ENCODE assay signal across 20 cellular contexts in the genomic region with DNA sequence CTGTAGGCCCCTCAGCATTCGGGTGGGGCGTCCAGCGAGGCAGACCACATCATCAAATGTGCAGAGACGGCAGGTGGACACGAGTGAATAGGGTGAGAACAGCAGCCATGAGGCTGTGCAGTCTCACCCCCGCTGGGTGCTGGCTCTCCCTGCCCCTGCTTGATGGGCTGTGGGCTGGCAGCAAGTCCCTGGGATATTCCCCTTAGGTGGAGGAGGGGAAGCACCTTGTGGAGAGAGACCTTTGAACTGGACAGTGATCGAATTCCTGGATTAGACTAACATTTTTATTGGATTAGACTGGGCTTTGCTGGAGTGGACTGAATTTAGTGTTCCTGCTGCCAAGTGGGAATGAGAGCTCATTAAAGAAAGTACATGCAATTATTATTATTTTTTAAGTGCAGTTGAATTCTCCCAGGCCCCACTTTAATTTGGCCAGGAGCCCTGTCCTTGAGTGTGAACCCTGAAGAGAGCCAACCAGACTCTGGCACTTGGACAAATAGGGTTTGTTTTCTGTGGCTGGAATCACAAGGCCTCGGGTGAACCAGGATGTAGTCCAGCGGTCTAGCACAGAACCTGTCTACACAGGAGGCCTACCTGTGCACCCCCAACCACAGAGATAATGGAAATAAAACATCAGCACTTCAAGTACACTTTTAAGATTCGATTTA.
A peak's percentile ranks its signal among the peaks of the same experiment; 100 is the strongest.
DNase-seq lines count a peak whose midpoint lies in the region; ATAC-seq, FAIRE-seq and TF ChIP-seq lines count a peak whose summit lies in the region.
"Had no signal": no experiment of that assay in that cellular context is flagged by ENCODE, and none has a peak within 500 bp of the region (broad histone marks: within the 10 kb centered on the region; RNA-seq: fewer than 3 reads in every experiment).

No MANE protein-coding gene starts in this region.

- POLR2A ChIA-PET in HepG2 (lab: Yijun Ruan, JAX), result no interaction called here

- no peaks in the 10 kb centered on the region for H3K9me3 ChIP-seq in liver (ENCODE audit: control insufficient read depth in 4 of 4, low read length in 3 of 4)
- no peaks in the 10 kb centered on the region for H3K9me3 ChIP-seq in HepG2 (ENCODE audit: low read length)
- no peaks in the 10 kb centered on the region for H3K9me3 ChIP-seq in aorta (ENCODE audit: control insufficient read depth, low read length)
- H3K9me3 ChIP-seq: SJCRH30 had no signal

- TF ChIP-seq RAD21 in liver (IDR thresholded peaks at IDR 0.05), result no peak
- no peak for TF ChIP-seq RAD21 in HepG2 (CRISPR knock-in tag; IDR thresholded peaks at IDR 0.05)

- H3K4me1 Mint-ChIP-seq in neural crest cell, result peaks cover 9% of the 10 kb centered on the region

- DNase-seq in HepG2 (ENCODE audit: low spot score), result no peak
- peak; percentile 48 for DNase-seq in Right ventricle myocardium superior
- no peak for DNase-seq in neural crest cell (ENCODE audit: low read depth, low spot score)
- no peak for DNase-seq in aorta
- no peak for DNase-seq in DMS 273 treated with DMSO at 0.1 percent for 48 hours (lab: John Stamatoyannopoulos, UW)
- no peak for DNase-seq in iPS-NIHi7 (ENCODE audit: extremely low spot score)
- no peak for DNase-seq in dorsolateral prefrontal cortex
- DNase-seq: ACHN; activated CD8-positive, alpha-beta T cell treated with anti-CD3 and anti-CD28 coated beads for 36 hours; activated naive CD4-positive, alpha-beta T cell treated with anti-CD3 and anti-CD28 coated beads for 36 hours; activated T-cell treated with anti-CD3 and anti-CD28 coated beads, Interleukin-2, amount 50 U/mL, for 4 hours; IMR-90; MM.1S; NCI-H1694 treated with DMSO at 0.1 percent for 48 hours; NCI-H524 treated with DMSO at 0.1 percent for 48 hours; SJCRH30 had no signal

- peaks cover 3% of the 10 kb centered on the region for H3K27me3 Mint-ChIP-seq in neural crest cell (ENCODE audit: low read depth)
- H3K27me3 Mint-ChIP-seq: activated CD8-positive, alpha-beta T cell treated with anti-CD3 and anti-CD28 coated beads for 36 hours had no signal

- 57% methylated on average over 10 of the region's 10 CpGs for WGBS in liver
- WGBS in HepG2 (ENCODE audit: low lambda C conversion rate), result 5% methylated on average over 10 of the region's 10 CpGs
- 14 to 24% methylated on average over 10 of the region's 10 CpGs for WGBS in aorta, 2 donors

- H3K79me2 ChIP-seq in HepG2 (ENCODE audit: insufficient read depth, low read length), result no peaks in the 10 kb centered on the region

- intact Hi-C loops in HepG2 (cut with micrococcal nuclease; ENCODE audit: unreplicated experiment) (no loop called here), Right ventricle myocardium superior (cut with DNase I) (no loop called here), aorta (cut with DNase I) (no loop called here), dorsolateral prefrontal cortex (cut with DNase I) (no loop called here)

- TF ChIP-seq CTCF in liver (IDR thresholded peaks at IDR 0.05; ENCODE audit: low read depth, low read length, missing input control) (no peak), HepG2 (CRISPR knock-in tag; IDR thresholded peaks at IDR 0.05) (no peak), neural crest cell (conservative IDR thresholded peaks at IDR 0.05) (no peak), dorsolateral prefrontal cortex (IDR thresholded peaks at IDR 0.05 in 54 of 56, conservative IDR thresholded peaks at IDR 0.05 in 2 of 56; ENCODE audit: low read depth in 1 of 56, partially characterized antibody in 56 of 56) (no peak)

- FAIRE-seq in HepG2 (lab: Jason Lieb, UNC), result no peak
- FAIRE-seq: GM12892 had no signal

- no peak overlapping the region for H3K4me3 ChIP-seq in liver (ENCODE audit: low read depth in 1 of 3, low read length in 3 of 3)
- no peak overlapping the region for H3K4me3 ChIP-seq in HepG2 (replicated peaks in 1 of 3; ENCODE audit: insufficient read depth in 1 of 3, low read depth in 2 of 3, low read length in 3 of 3)
- H3K4me3 ChIP-seq in aorta (ENCODE audit: low read length in 2 of 2), result no peak overlapping the region
- no peak overlapping the region for H3K4me3 ChIP-seq in dorsolateral prefrontal cortex
- H3K4me3 ChIP-seq: SJCRH30 had no signal

- ATAC-seq in HepG2, result no peak
- peak; percentile 91 for ATAC-seq in Right ventricle myocardium superior (ENCODE audit: poor library complexity)
- peak; percentile 58 for ATAC-seq in aorta (ENCODE audit: low FRiP score)
- ATAC-seq: activated CD8-positive, alpha-beta T cell treated with anti-CD3 and anti-CD28 coated beads for 36 hours; activated T-cell treated with anti-CD3 and anti-CD28 coated beads, Interleukin-2, amount 50 U/mL, for 4 hours; WTC11 had no signal

- no peaks in the 10 kb centered on the region for H3K36me3 Mint-ChIP-seq in neural crest cell (ENCODE audit: low read depth)
- H3K36me3 Mint-ChIP-seq: WTC11 had no signal

- peaks cover 4 to 20% (median 8%) of the 10 kb centered on the region in 4 donors for H3K4me1 ChIP-seq in liver (ENCODE audit: control insufficient read depth in 4 of 4, insufficient read depth in 4 of 4, low read length in 3 of 4)
- H3K4me1 ChIP-seq in HepG2 (ENCODE audit: insufficient read depth, low read length), result no peaks in the 10 kb centered on the region
- H3K4me1 ChIP-seq in aorta (ENCODE audit: control insufficient read depth in 1 of 2, insufficient read depth in 2 of 2, low read length in 2 of 2), result peaks cover 0 to 3% of the 10 kb centered on the region in 2 donors
- H3K4me1 ChIP-seq: SJCRH30 had no signal

- H3K27me3 ChIP-seq in liver (ENCODE audit: control insufficient read depth in 4 of 4, insufficient read depth in 4 of 4, low read length in 3 of 4), result no peaks in the 10 kb centered on the region
- H3K27me3 ChIP-seq in HepG2 (ENCODE audit: control insufficient read depth in 1 of 2, insufficient read depth in 2 of 2, low read length in 2 of 2), result peaks cover 0 to 4% of the 10 kb centered on the region in 2 experiments; a peak in 1 of 5 replicates
- H3K27me3 ChIP-seq in aorta (ENCODE audit: control insufficient read depth in 1 of 2, insufficient read depth in 2 of 2, low read length in 1 of 2), result no peaks in the 10 kb centered on the region
- no peaks in the 10 kb centered on the region for H3K27me3 ChIP-seq in dorsolateral prefrontal cortex
- H3K27me3 ChIP-seq: SJCRH30 had no signal

- TF ChIP-seq EP300 in HepG2 (IDR thresholded peaks at IDR 0.05; ENCODE audit: low read depth in 2 of 2, low read length in 2 of 2) (no peak), HepG2 (CRISPR knock-in tag; IDR thresholded peaks at IDR 0.05; ENCODE audit: borderline replicate concordance) (no peak)

- peak overlapping the region; percentile 52 for H3K27ac Mint-ChIP-seq in neural crest cell (ENCODE audit: unreplicated experiment)
- H3K27ac Mint-ChIP-seq: activated CD8-positive, alpha-beta T cell treated with anti-CD3 and anti-CD28 coated beads for 36 hours; activated naive CD4-positive, alpha-beta T cell treated with anti-CD3 and anti-CD28 coated beads for 36 hours; WTC11 had no signal

- CTCF ChIA-PET in HepG2 (lab: Yijun Ruan, JAX; ENCODE audit: low intra/inter-chr PET ratio, low total read pairs), result no interaction called here

- peaks cover 4% of the 10 kb centered on the region for H3K9me3 Mint-ChIP-seq in neural crest cell
- H3K9me3 Mint-ChIP-seq: activated CD8-positive, alpha-beta T cell treated with anti-CD3 and anti-CD28 coated beads for 36 hours; activated naive CD4-positive, alpha-beta T cell treated with anti-CD3 and anti-CD28 coated beads for 36 hours; activated T-cell treated with anti-CD3 and anti-CD28 coated beads, Interleukin-2, amount 50 U/mL, for 4 hours; WTC11 had no signal

- H3K4me2 ChIP-seq in HepG2 (ENCODE audit: low read depth, low read length), result no peak overlapping the region

- no peak overlapping the region for H3K9ac ChIP-seq in liver (ENCODE audit: low read depth in 1 of 2, low read length in 2 of 2)
- no peak overlapping the region for H3K9ac ChIP-seq in HepG2 (ENCODE audit: insufficient read depth, low read depth, low read length)

- in situ Hi-C loops in HepG2 (cut with HindIII; ENCODE audit: extremely low pct_ligation_motif_present, low pct_unique_long_range_greater_than_20kb), result no loop called here

- no peak overlapping the region for H3K4me3 Mint-ChIP-seq in neural crest cell
- H3K4me3 Mint-ChIP-seq: activated CD8-positive, alpha-beta T cell treated with anti-CD3 and anti-CD28 coated beads for 36 hours; activated naive CD4-positive, alpha-beta T cell treated with anti-CD3 and anti-CD28 coated beads for 36 hours; activated T-cell treated with anti-CD3 and anti-CD28 coated beads, Interleukin-2, amount 50 U/mL, for 4 hours; WTC11 had no signal

- peaks cover 3% of the 10 kb centered on the region; the same call in 1 of the 2 replicates for H4K20me1 ChIP-seq in HepG2 (ENCODE audit: insufficient read depth, low read length)

- H3K27ac ChIP-seq in liver (ENCODE audit: low read depth in 1 of 2, low read length in 2 of 2) (peak overlapping the region; percentile 49 to 51), HepG2 (ENCODE audit: extremely low read length, insufficient read depth, low read length) (no peak overlapping the region), aorta (ENCODE audit: low read depth in 1 of 2, low read length in 2 of 2) (peak overlapping the region; percentile 25 to 46), dorsolateral prefrontal cortex (no peak overlapping the region)
- H3K27ac ChIP-seq: HL-60, SJCRH30 had no signal

- no peak overlapping the region for H2AFZ ChIP-seq in HepG2 (ENCODE audit: low read length)

- TF ChIP-seq POLR2A in HepG2 (IDR thresholded peaks at IDR 0.05; ENCODE audit: insufficient read depth in 1 of 2, low read depth in 2 of 2, low read length in 2 of 2), result no peak

- BruUV-seq in HepG2 (replicated peaks; lab: Mats Ljungman, UMichigan), result no TSS peak

- no peaks in the 10 kb centered on the region for H3K36me3 ChIP-seq in liver (ENCODE audit: control insufficient read depth in 4 of 4, insufficient read depth in 3 of 4, low read depth in 1 of 4, low read length in 3 of 4)
- H3K36me3 ChIP-seq in HepG2 (replicated peaks in 1 of 2; ENCODE audit: control insufficient read depth in 1 of 2, insufficient read depth in 2 of 2, low read length in 2 of 2), result no peaks in the 10 kb centered on the region
- no peaks in the 10 kb centered on the region for H3K36me3 ChIP-seq in aorta (ENCODE audit: control insufficient read depth in 1 of 2, insufficient read depth in 2 of 2, low read length in 1 of 2)
- H3K36me3 ChIP-seq: SJCRH30 had no signal

TF ChIP-seq in HepG2, 621 proteins besides CTCF, POLR2A, EP300 and RAD21 (continues in another document):
- TF ChIP-seq NFATC3 (CRISPR knock-in tag; IDR thresholded peaks at IDR 0.05), result no peak
- TF ChIP-seq LCORL (IDR thresholded peaks at IDR 0.05), result no peak
- no peak for TF ChIP-seq LCORL (CRISPR knock-in tag; IDR thresholded peaks at IDR 0.05)

Comparison
In these comparisons a context has a peak if more than half of its experiments do, and no peak if none do; other contexts are left out.
1. H3K27ac ChIP-seq: peak in liver (2 of 2) and aorta (2 of 2); none in HepG2 (single experiment) and dorsolateral prefrontal cortex (0 of 59).